In genomic region chr3:129690406-129690805, GRCh38 we compare ENCODE assay signal across 8 cellular contexts.
A peak's percentile ranks its signal among the peaks of the same experiment; 100 is the strongest.
DNase-seq lines count a peak whose midpoint lies in the region; ATAC-seq and TF ChIP-seq lines count a peak whose summit lies in the region.

No MANE protein-coding gene starts in this region.

- CTCF ChIA-PET in AG04449 (lab: Yijun Ruan, JAX) = no interaction called here

- peaks cover 12% of the 10 kb centered on the region for H3K36me3 Mint-ChIP-seq in endodermal cell (ENCODE audit: low read depth)

- peaks cover 4% of the 10 kb centered on the region for H3K36me3 ChIP-seq in endodermal cell (ENCODE audit: control insufficient read depth, insufficient read depth, low read length)

- ATAC-seq in HG02642 (IDR thresholded peaks at IDR 0.05; ENCODE audit: poor library complexity, unreplicated experiment) (peak; percentile 85), SK-N-SH treated with all-trans-retinoic acid at 6 μM for 48 hours (peak; percentile 77), HG02588 (IDR thresholded peaks at IDR 0.05; ENCODE audit: unreplicated experiment) (no peak)

- H3K9me3 Mint-ChIP-seq in endodermal cell = peaks cover 25% of the 10 kb centered on the region

- POLR2A ChIA-PET in AG04449 (lab: Yijun Ruan, JAX) = no interaction called here

- peaks cover 18% of the 10 kb centered on the region for H3K4me1 ChIP-seq in endodermal cell (ENCODE audit: control insufficient read depth, insufficient read depth, low read length)

- H3K27me3 Mint-ChIP-seq in endodermal cell (ENCODE audit: insufficient read depth) = no peaks in the 10 kb centered on the region

- H3K27me3 ChIP-seq in endodermal cell (ENCODE audit: control insufficient read depth, insufficient read depth, low read length, poor library complexity, severe bottlenecking) = no peaks in the 10 kb centered on the region

- H3K9ac ChIP-seq in endodermal cell (ENCODE audit: extremely low read depth, low read length, poor library complexity, severe bottlenecking) = no peak overlapping the region

- H3K4me3 ChIP-seq in AG04449 (ENCODE audit: low read depth, low read length) (no peak overlapping the region), endodermal cell (ENCODE audit: low read length) (peak overlapping the region; percentile 8)

- H3K4me3 Mint-ChIP-seq in endodermal cell = no peak overlapping the region

- peaks cover 47% of the 10 kb centered on the region for H3K4me1 Mint-ChIP-seq in endodermal cell

- no peak for TF ChIP-seq CTCF in AG04449 (IDR thresholded peaks at IDR 0.05; ENCODE audit: insufficient read depth, low read length, missing control alignments)
- TF ChIP-seq CTCF in endodermal cell (conservative IDR thresholded peaks at IDR 0.05) = no peak

- H3K27ac Mint-ChIP-seq in endodermal cell = no peak overlapping the region

- DNase-seq in AG04449 (ENCODE audit: low read depth, low spot score) (peak; percentile 7), GM04504 (ENCODE audit: low read depth) (peak; percentile 16), NCI-H1436 treated with DMSO at 0.1 percent for 48 hours (lab: John Stamatoyannopoulos, UW) (peak; percentile 86), endodermal cell (peak; percentile 78), middle frontal gyrus (ENCODE audit: extremely low spot score, low spot score) (peak; percentile 69)

- H3K27ac ChIP-seq in endodermal cell (ENCODE audit: low read depth, low read length) = no peak overlapping the region

- peaks cover 30% of the 10 kb centered on the region for H3K9me3 ChIP-seq in endodermal cell (ENCODE audit: control insufficient read depth, low read length)

TF ChIP-seq in SK-N-SH treated with all-trans-retinoic acid at 6 μM for 48 hours, 23 proteins besides CTCF, POLR2A, EP300 and RAD21:
- no peak for TF ChIP-seq ZNF565 (CRISPR knock-in tag; conservative IDR thresholded peaks at IDR 0.05; ENCODE audit: low read depth)
- TF ChIP-seq ARNTL (CRISPR knock-in tag; IDR thresholded peaks at IDR 0.05; ENCODE audit: borderline replicate concordance, low read depth) = no peak
- TF ChIP-seq, protein P1, sequence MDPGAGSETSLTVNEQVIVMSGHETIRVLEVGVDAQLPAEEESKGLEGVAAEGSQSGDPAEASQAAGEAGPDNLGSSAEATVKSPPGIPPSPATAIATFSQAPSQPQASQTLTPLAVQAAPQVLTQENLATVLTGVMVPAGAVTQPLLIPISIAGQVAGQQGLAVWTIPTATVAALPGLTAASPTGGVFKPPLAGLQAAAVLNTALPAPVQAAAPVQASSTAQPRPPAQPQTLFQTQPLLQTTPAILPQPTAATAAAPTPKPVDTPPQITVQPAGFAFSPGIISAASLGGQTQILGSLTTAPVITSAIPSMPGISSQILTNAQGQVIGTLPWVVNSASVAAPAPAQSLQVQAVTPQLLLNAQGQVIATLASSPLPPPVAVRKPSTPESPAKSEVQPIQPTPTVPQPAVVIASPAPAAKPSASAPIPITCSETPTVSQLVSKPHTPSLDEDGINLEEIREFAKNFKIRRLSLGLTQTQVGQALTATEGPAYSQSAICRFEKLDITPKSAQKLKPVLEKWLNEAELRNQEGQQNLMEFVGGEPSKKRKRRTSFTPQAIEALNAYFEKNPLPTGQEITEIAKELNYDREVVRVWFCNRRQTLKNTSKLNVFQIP (CRISPR knock-in tag; IDR thresholded peaks at IDR 0.05; ENCODE audit: borderline replicate concordance, low read depth) = no peak
- TF ChIP-seq ZNF8 (CRISPR knock-in tag; IDR thresholded peaks at IDR 0.05) = no peak
- TF ChIP-seq CSDC2 (CRISPR knock-in tag; IDR thresholded peaks at IDR 0.05) = no peak
- peak; percentile 34; the same call in 1 of the 2 replicates for TF ChIP-seq ZNF70 (CRISPR knock-in tag; IDR thresholded peaks at IDR 0.05)
- TF ChIP-seq TOX (CRISPR knock-in tag; IDR thresholded peaks at IDR 0.05; ENCODE audit: borderline replicate concordance) = no peak
- TF ChIP-seq ESRRG (CRISPR knock-in tag; IDR thresholded peaks at IDR 0.05) = no peak

Comparison
In these comparisons a context has a peak if more than half of its experiments do, and no peak if none do; other contexts are left out.
1. DNase-seq: peak in every context shown above with its lines; median percentile 86 in NCI-H1436 treated with DMSO at 0.1 percent for 48 hours; 78 in endodermal cell; 69 in middle frontal gyrus; 16 in GM04504; 7 in AG04449.